Comparison of ENCODE assay signal across 1 cellular context in the genomic region with DNA sequence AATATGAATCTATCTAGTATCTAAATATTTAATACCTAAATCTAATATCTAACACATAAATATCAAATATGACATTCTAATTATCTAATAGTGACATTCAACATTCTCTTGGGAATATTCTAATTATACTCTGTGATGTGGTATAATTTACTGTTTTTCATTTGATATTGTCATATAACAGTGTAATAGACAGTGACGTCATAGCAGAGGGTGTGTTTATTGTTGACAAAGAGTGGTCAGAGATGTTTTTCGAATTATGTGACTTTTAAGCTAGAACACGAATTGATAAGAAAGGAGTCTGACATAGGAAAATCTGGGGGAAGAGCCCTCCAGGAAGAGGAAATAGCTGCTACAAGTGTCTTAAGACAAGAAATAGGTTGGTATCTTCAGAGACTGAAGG.
TF ChIP-seq lines count a peak whose summit lies in the region.

No MANE protein-coding gene starts in this region.

TF ChIP-seq in A549, 52 proteins besides CTCF, POLR2A, EP300 and RAD21 (continued from another document):
- TF ChIP-seq, protein P1, sequence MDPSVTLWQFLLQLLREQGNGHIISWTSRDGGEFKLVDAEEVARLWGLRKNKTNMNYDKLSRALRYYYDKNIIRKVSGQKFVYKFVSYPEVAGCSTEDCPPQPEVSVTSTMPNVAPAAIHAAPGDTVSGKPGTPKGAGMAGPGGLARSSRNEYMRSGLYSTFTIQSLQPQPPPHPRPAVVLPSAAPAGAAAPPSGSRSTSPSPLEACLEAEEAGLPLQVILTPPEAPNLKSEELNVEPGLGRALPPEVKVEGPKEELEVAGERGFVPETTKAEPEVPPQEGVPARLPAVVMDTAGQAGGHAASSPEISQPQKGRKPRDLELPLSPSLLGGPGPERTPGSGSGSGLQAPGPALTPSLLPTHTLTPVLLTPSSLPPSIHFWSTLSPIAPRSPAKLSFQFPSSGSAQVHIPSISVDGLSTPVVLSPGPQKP (IDR thresholded peaks at IDR 0.05; ENCODE audit: low read depth, low read length), result no peak
- TF ChIP-seq, protein P2, sequence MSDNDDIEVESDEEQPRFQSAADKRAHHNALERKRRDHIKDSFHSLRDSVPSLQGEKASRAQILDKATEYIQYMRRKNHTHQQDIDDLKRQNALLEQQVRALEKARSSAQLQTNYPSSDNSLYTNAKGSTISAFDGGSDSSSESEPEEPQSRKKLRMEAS (IDR thresholded peaks at IDR 0.05), result no peak
- no peak for TF ChIP-seq FOXS1 (CRISPR knock-in tag; IDR thresholded peaks at IDR 0.05)
- TF ChIP-seq, protein P3, sequence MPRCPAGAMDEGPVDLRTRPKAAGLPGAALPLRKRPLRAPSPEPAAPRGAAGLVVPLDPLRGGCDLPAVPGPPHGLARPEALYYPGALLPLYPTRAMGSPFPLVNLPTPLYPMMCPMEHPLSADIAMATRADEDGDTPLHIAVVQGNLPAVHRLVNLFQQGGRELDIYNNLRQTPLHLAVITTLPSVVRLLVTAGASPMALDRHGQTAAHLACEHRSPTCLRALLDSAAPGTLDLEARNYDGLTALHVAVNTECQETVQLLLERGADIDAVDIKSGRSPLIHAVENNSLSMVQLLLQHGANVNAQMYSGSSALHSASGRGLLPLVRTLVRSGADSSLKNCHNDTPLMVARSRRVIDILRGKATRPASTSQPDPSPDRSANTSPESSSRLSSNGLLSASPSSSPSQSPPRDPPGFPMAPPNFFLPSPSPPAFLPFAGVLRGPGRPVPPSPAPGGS (IDR thresholded peaks at IDR 0.05), result no peak
- no peak for TF ChIP-seq CBX8 (IDR thresholded peaks at IDR 0.05)
- TF ChIP-seq MAFK (IDR thresholded peaks at IDR 0.05; ENCODE audit: partially characterized antibody), result no peak
- TF ChIP-seq JUNB (IDR thresholded peaks at IDR 0.05), result no peak
- TF ChIP-seq NFE2L2 (conservative IDR thresholded peaks at IDR 0.05; ENCODE audit: low read length), result no peak
- TF ChIP-seq POLR2AphosphoS2 (conservative IDR thresholded peaks at IDR 0.05; ENCODE audit: low read length), result no peak
